Comparison of ENCODE assay signal across 8 cellular contexts in genomic region chr9:109013678-109014145, GRCh38. TPM values are rescaled to one million over a fixed set of nuclear protein-coding genes. Genes with fewer than 3 reads are reported as not detected.
DNase-seq lines count a peak whose midpoint lies in the region; ATAC-seq and TF ChIP-seq lines count a peak whose summit lies in the region.

No MANE protein-coding gene starts in this region.

- no peaks in the 10 kb centered on the region for H3K9me3 Mint-ChIP-seq in activated naive CD4-positive, alpha-beta T cell treated with anti-CD3 and anti-CD28 coated beads for 36 hours
- no peaks in the 10 kb centered on the region for H3K9me3 Mint-ChIP-seq in activated T-helper 1 cell treated with anti-CD3 and anti-CD28 coated beads, Interleukin-12 subunit alpha, Interleukin-12 subunit beta, Interleukin-2, Interleukin-4 antibody, amounts not matched to agents 30 ng/mL and 10 ng/mL and 1 ng/mL, durations not matched to agents 14 hours and 24 hours and 36 hours

- peaks cover 16% of the 10 kb centered on the region for H3F3A ChIP-seq in smooth muscle cell (ENCODE audit: low read depth)

- peaks cover 26% of the 10 kb centered on the region for H4K20me1 ChIP-seq in smooth muscle cell (ENCODE audit: low read depth)

- peaks cover 28% of the 10 kb centered on the region for H3K4me1 Mint-ChIP-seq in activated naive CD4-positive, alpha-beta T cell treated with anti-CD3 and anti-CD28 coated beads for 36 hours (ENCODE audit: low read depth)
- peaks cover 39% of the 10 kb centered on the region for H3K4me1 Mint-ChIP-seq in activated T-helper 1 cell treated with anti-CD3 and anti-CD28 coated beads, Interleukin-12 subunit alpha, Interleukin-12 subunit beta, Interleukin-2, Interleukin-4 antibody, amounts not matched to agents 30 ng/mL and 10 ng/mL and 1 ng/mL, durations not matched to agents 14 hours and 24 hours and 36 hours (ENCODE audit: low read depth)

- peak overlapping the region; percentile 59 for H2AFZ ChIP-seq in smooth muscle cell (ENCODE audit: low read depth)

- H3K27me3 Mint-ChIP-seq in activated naive CD4-positive, alpha-beta T cell treated with anti-CD3 and anti-CD28 coated beads for 36 hours (ENCODE audit: low read depth): no peaks in the 10 kb centered on the region
- H3K27me3 Mint-ChIP-seq in activated T-helper 1 cell treated with anti-CD3 and anti-CD28 coated beads, Interleukin-12 subunit alpha, Interleukin-12 subunit beta, Interleukin-2, Interleukin-4 antibody, amounts not matched to agents 30 ng/mL and 10 ng/mL and 1 ng/mL, durations not matched to agents 14 hours and 24 hours and 36 hours (ENCODE audit: insufficient read depth): peaks cover 2% of the 10 kb centered on the region

- WGBS in smooth muscle cell (ENCODE audit: low lambda C conversion rate): under 1% methylated on average over 9 of the region's 12 CpGs

- H3K4me1 ChIP-seq in smooth muscle cell (ENCODE audit: low read depth) (peaks cover 15% of the 10 kb centered on the region), mucosa of descending colon (ENCODE audit: low read depth) (peaks cover 6% of the 10 kb centered on the region)

- H3K27ac Mint-ChIP-seq in activated naive CD4-positive, alpha-beta T cell treated with anti-CD3 and anti-CD28 coated beads for 36 hours: peak overlapping the region; percentile 50
- H3K27ac Mint-ChIP-seq in activated T-helper 1 cell treated with anti-CD3 and anti-CD28 coated beads, Interleukin-12 subunit alpha, Interleukin-12 subunit beta, Interleukin-2, Interleukin-4 antibody, amounts not matched to agents 30 ng/mL and 10 ng/mL and 1 ng/mL, durations not matched to agents 14 hours and 24 hours and 36 hours: peak overlapping the region; percentile 94

- no peaks in the 10 kb centered on the region for H3K36me3 ChIP-seq in smooth muscle cell (ENCODE audit: low read depth)
- H3K36me3 ChIP-seq in mucosa of descending colon (ENCODE audit: low read depth): no peaks in the 10 kb centered on the region

- peak overlapping the region; percentile 100 for H3K4me2 ChIP-seq in smooth muscle cell

- H3K9ac ChIP-seq in smooth muscle cell (ENCODE audit: low read depth): no peak overlapping the region

- no peak for DNase-seq in activated naive CD4-positive, alpha-beta T cell treated with anti-CD3 and anti-CD28 coated beads for 36 hours
- no peak for DNase-seq in activated naive CD4-positive, alpha-beta T cell (lab: John Stamatoyannopoulos, UW)
- DNase-seq in activated T-helper 1 cell treated with anti-CD3 and anti-CD28 coated beads, Interleukin-12 subunit alpha, Interleukin-12 subunit beta, Interleukin-2, Interleukin-4 antibody, amounts not matched to agents 30 ng/mL and 10 ng/mL and 1 ng/mL, durations not matched to agents 14 hours and 24 hours and 36 hours (ENCODE audit: low spot score): no peak
- DNase-seq in smooth muscle cell (lab: John Stamatoyannopoulos, UW; ENCODE audit: unreplicated experiment): no peak
- no peak for DNase-seq in mucosa of descending colon

- CTCF ChIA-PET in activated naive CD4-positive, alpha-beta T cell treated with anti-CD3 and anti-CD28 coated beads for 36 hours (lab: Charles Lee): no interaction called here

- intact Hi-C loops in activated naive CD4-positive, alpha-beta T cell treated with anti-CD3 and anti-CD28 coated beads for 36 hours (cut with micrococcal nuclease): loop anchor here (1.0 to 10.0 kb wide), 6 partner anchors 87 to 1731 kb away; partner anchors contain the start of genes RAD23B and TXN
- intact Hi-C loops in activated T-helper 1 cell treated with anti-CD3 and anti-CD28 coated beads, Interleukin-12 subunit alpha, Interleukin-12 subunit beta, Interleukin-2, Interleukin-4 antibody, amounts not matched to agents 30 ng/mL and 10 ng/mL and 1 ng/mL, durations not matched to agents 14 hours and 24 hours and 36 hours (cut with micrococcal nuclease): loop anchor here (1.0 to 5.0 kb wide), 8 partner anchors 33 to 1731 kb away; partner anchors contain the start of gene RAD23B
- intact Hi-C loops in mucosa of descending colon (cut with DNase I, micrococcal nuclease): no loop called here

- ATAC-seq in mucosa of descending colon (no peak), HG03196 (IDR thresholded peaks at IDR 0.05; ENCODE audit: unreplicated experiment) (no peak)
- ATAC-seq in activated CD4-positive, CD25-positive, alpha-beta regulatory T cell treated with anti-CD3 and anti-CD28 coated beads, Interleukin-2, amount 50 U/mL, for 24 hours: no peak

- H3K9me3 ChIP-seq in smooth muscle cell (replicated peaks; ENCODE audit: low read depth): no peaks in the 10 kb centered on the region
- H3K9me3 ChIP-seq in mucosa of descending colon: no peaks in the 10 kb centered on the region

- peaks cover 16% of the 10 kb centered on the region for H3K79me2 ChIP-seq in smooth muscle cell (ENCODE audit: low read depth)

- no peaks in the 10 kb centered on the region for H3K27me3 ChIP-seq in smooth muscle cell (ENCODE audit: low read depth)

- peak overlapping the region; percentile 74 for H3K4me3 Mint-ChIP-seq in activated naive CD4-positive, alpha-beta T cell treated with anti-CD3 and anti-CD28 coated beads for 36 hours
- peak overlapping the region; percentile 92 for H3K4me3 Mint-ChIP-seq in activated T-helper 1 cell treated with anti-CD3 and anti-CD28 coated beads, Interleukin-12 subunit alpha, Interleukin-12 subunit beta, Interleukin-2, Interleukin-4 antibody, amounts not matched to agents 30 ng/mL and 10 ng/mL and 1 ng/mL, durations not matched to agents 14 hours and 24 hours and 36 hours

- TF ChIP-seq CTCF in smooth muscle cell (IDR thresholded peaks at IDR 0.05; ENCODE audit: borderline replicate concordance, insufficient read depth, poor library complexity, severe bottlenecking) (no peak), mucosa of descending colon (IDR thresholded peaks at IDR 0.05) (no peak)

- H3K36me3 Mint-ChIP-seq in activated naive CD4-positive, alpha-beta T cell treated with anti-CD3 and anti-CD28 coated beads for 36 hours (ENCODE audit: low read depth): peaks cover 3% of the 10 kb centered on the region
- H3K36me3 Mint-ChIP-seq in activated T-helper 1 cell treated with anti-CD3 and anti-CD28 coated beads, Interleukin-12 subunit alpha, Interleukin-12 subunit beta, Interleukin-2, Interleukin-4 antibody, amounts not matched to agents 30 ng/mL and 10 ng/mL and 1 ng/mL, durations not matched to agents 14 hours and 24 hours and 36 hours (ENCODE audit: low read depth): peaks cover 6% of the 10 kb centered on the region

- peak overlapping the region; percentile 92 for H3K27ac ChIP-seq in smooth muscle cell (ENCODE audit: low read depth)

- H3K4me3 ChIP-seq in iPS-11a (ENCODE audit: low read depth, low read length) (peak overlapping the region; percentile 30), smooth muscle cell (peak overlapping the region; percentile 92), mucosa of descending colon (no peak overlapping the region)

RNA-seq across cellular contexts. Expression of gene CTNNAL1, which starts 0.4 kb away (rescaled TPM):
- 10 to 100 TPM; 18.4 to 19.0 TPM for total RNA-seq in activated naive CD4-positive, alpha-beta T cell treated with anti-CD3 and anti-CD28 coated beads for 36 hours
- 24.8 and 25.1 TPM in 2 replicates for total RNA-seq in activated T-helper 1 cell treated with anti-CD3 and anti-CD28 coated beads, Interleukin-12 subunit alpha, Interleukin-12 subunit beta, Interleukin-2, Interleukin-4 antibody, amounts not matched to agents 30 ng/mL and 10 ng/mL and 1 ng/mL, durations not matched to agents 14 hours and 24 hours and 36 hours
- 33.5 and 44.3 TPM in 2 replicates for total RNA-seq in smooth muscle cell
- 27.4 and 29.0 TPM in 2 replicates for polyA plus RNA-seq in smooth muscle cell
- 10 to 100 TPM in 2 of 3 donors, 1 to 10 TPM in 1; 8.3 to 21.9 (median 15.6) TPM for total RNA-seq in mucosa of descending colon

Comparison
In these comparisons a context has a peak if more than half of its experiments do, and no peak if none do; other contexts are left out.
1. intact Hi-C loops: an anchor here in activated naive CD4-positive, alpha-beta T cell treated with anti-CD3 and anti-CD28 coated beads for 36 hours (1.0 to 10.0 kb wide) and activated T-helper 1 cell treated with anti-CD3 and anti-CD28 coated beads, Interleukin-12 subunit alpha, Interleukin-12 subunit beta, Interleukin-2, Interleukin-4 antibody, amounts not matched to agents 30 ng/mL and 10 ng/mL and 1 ng/mL, durations not matched to agents 14 hours and 24 hours and 36 hours (1.0 to 5.0 kb wide); none called in mucosa of descending colon.